Comparison of ENCODE assay signal across 8 cellular contexts in genomic region chr11:66744485-66745355, GRCh38. TPM values are rescaled to one million over a fixed set of nuclear protein-coding genes. Genes with fewer than 3 reads are reported as not detected.
DNase-seq lines count a peak whose midpoint lies in the region; ATAC-seq and TF ChIP-seq lines count a peak whose summit lies in the region.

No MANE protein-coding gene starts in this region.

- no peak for TF ChIP-seq CTCF in AG09309 (IDR thresholded peaks at IDR 0.05; ENCODE audit: control insufficient read depth, insufficient read depth, low read depth, low read length, missing control alignments)

- DNase-seq in AG09309 (ENCODE audit: low read depth) (no peak), NCI-H510A (lab: John Stamatoyannopoulos, UW) (peak; percentile 81), left colon (peak; percentile 84 to 88)
- peak; percentile 87 to 91 for DNase-seq in activated CD4-positive, alpha-beta T cell treated with anti-CD3 and anti-CD28 coated beads for 4 hours
- DNase-seq in stimulated activated CD4-positive, alpha-beta T cell treated with anti-CD3 and anti-CD28 coated beads, Interleukin-1b, Interleukin-23, amount 100 ng/mL, for 48 hours: peak; percentile 85

- intact Hi-C loops in left colon (cut with DNase I, micrococcal nuclease): no loop called here

- H3K27ac ChIP-seq in cingulate gyrus (ENCODE audit: low read depth, low read length): peak overlapping the region; percentile 54

- H3K4me3 ChIP-seq in AG09309 (ENCODE audit: control insufficient read depth, low read depth, low read length): peak overlapping the region; percentile 99

- ATAC-seq in GM19035 (IDR thresholded peaks at IDR 0.05; ENCODE audit: unreplicated experiment): peak; percentile 77
- peak; percentile 78 for ATAC-seq in HG03354 (IDR thresholded peaks at IDR 0.05; ENCODE audit: poor library complexity, severe bottlenecking, unreplicated experiment)
- peak; percentile 77 for ATAC-seq in left colon

RNA-seq across cellular contexts. Expression of gene SPTBN2, which starts 15.7 kb away (rescaled TPM):
- 1 to 10 TPM; 3.9 to 7.3 TPM for total RNA-seq in left colon
